31 cellular contexts compared by ENCODE assay signal in genomic region chr1:153133743-153134142, GRCh38. TPM values are rescaled to one million over a fixed set of nuclear protein-coding genes. Genes with fewer than 3 reads are reported as not detected.
DNase-seq lines count a peak whose midpoint lies in the region; ATAC-seq, FAIRE-seq and TF ChIP-seq lines count a peak whose summit lies in the region.
"Had no signal": no experiment of that assay in that cellular context is flagged by ENCODE, and none has a peak within 500 bp of the region (broad histone marks: within the 10 kb centered on the region; RNA-seq: fewer than 3 reads in every experiment).

No MANE protein-coding gene starts in this region.

- H3K4me2 ChIP-seq in H9 (ENCODE audit: insufficient read depth, insufficient read length, low read length): no peak overlapping the region
- H3K4me2 ChIP-seq in H1 (ENCODE audit: insufficient read depth in 1 of 2, low read depth in 2 of 2, low read length in 2 of 2): no peak overlapping the region
- no peak overlapping the region for H3K4me2 ChIP-seq in neuronal stem cell (ENCODE audit: insufficient read depth, low read length, poor library complexity, severe bottlenecking)
- H3K4me2 ChIP-seq: BLaER1 had no signal

- H3K18ac ChIP-seq in H9 (ENCODE audit: insufficient read length, low read depth, low read length) (no peak overlapping the region), H1 (ENCODE audit: extremely low read depth, low read length) (peak overlapping the region; percentile 87), neuronal stem cell (ENCODE audit: low read length) (no peak overlapping the region)

- H3K36me3 ChIP-seq in H1 (ENCODE audit: control insufficient read depth in 2 of 4, insufficient read depth in 4 of 4, low read length in 3 of 4): no peaks in the 10 kb centered on the region
- no peaks in the 10 kb centered on the region for H3K36me3 ChIP-seq in neuronal stem cell (replicated peaks in 1 of 2; ENCODE audit: control insufficient read depth in 2 of 2, insufficient read depth in 2 of 2, low read length in 2 of 2)
- H3K36me3 ChIP-seq: BE2C, BLaER1 had no signal

- no peak for DNase-seq in H9
- DNase-seq in H1 (ENCODE audit: low read depth in 1 of 2, low spot score in 2 of 2): no peak
- DNase-seq in neuronal stem cell (ENCODE audit: low spot score): no peak
- DNase-seq in UCSD-AML1 (lab: John Stamatoyannopoulos, UW; ENCODE audit: unreplicated experiment): no peak
- no peak for DNase-seq in NOMO-1 treated with dmso at 0.1 percent for 144 hours (lab: John Stamatoyannopoulos, UW; ENCODE audit: unreplicated experiment)
- DNase-seq: 8988T; ACHN; BE2C; C1 segment of cervical spinal cord; CD4-positive, alpha-beta memory T cell; CD4-positive, CD25-positive, alpha-beta regulatory T cell; CD8-positive, alpha-beta memory T cell; COR-L47; DMS 273 treated with DMSO at 0.1 percent for 48 hours; DMS153; DMS53; DMS79; DND-41; EL; GDM1 had no signal

- H3K56ac ChIP-seq in H9 (ENCODE audit: insufficient read length, low read depth, low read length) (no peak overlapping the region), H1 (replicated peaks; ENCODE audit: insufficient read length, low read depth, low read length) (no peak overlapping the region)

- H3K9me3 ChIP-seq in H9 (ENCODE audit: control insufficient read depth, low read depth, low read length) (no peaks in the 10 kb centered on the region), H1 (ENCODE audit: insufficient read depth in 2 of 2, low read depth in 1 of 2, low read length in 1 of 2) (no peaks in the 10 kb centered on the region), neuronal stem cell (replicated peaks in 1 of 2; ENCODE audit: control insufficient read depth in 2 of 2, insufficient read depth in 1 of 2, low read depth in 1 of 2, low read length in 2 of 2) (no peaks in the 10 kb centered on the region)
- H3K9me3 ChIP-seq: BE2C, BLaER1 had no signal

- no peak overlapping the region for H3K4me3 Mint-ChIP-seq in H9
- H3K4me3 Mint-ChIP-seq: CD14-positive monocyte; CD8-positive, alpha-beta memory T cell had no signal

- H3K9me3 Mint-ChIP-seq in H9: peaks cover 10 to 13% of the 10 kb centered on the region in 2 experiments

- H3K36me3 Mint-ChIP-seq in H9 (ENCODE audit: insufficient read depth in 1 of 3, low read depth in 3 of 3): peaks cover 0 to 12% (median 11%) of the 10 kb centered on the region in 3 experiments; a peak in 4 of 7 replicates
- H3K36me3 Mint-ChIP-seq: CD14-positive monocyte; CD4-positive, alpha-beta memory T cell; CD4-positive, CD25-positive, alpha-beta regulatory T cell had no signal

- TF ChIP-seq POLR2A in H1 (IDR thresholded peaks at IDR 0.05; ENCODE audit: control extremely low read depth in 1 of 2, low read depth in 2 of 2, low read length in 2 of 2): no peak

- H2BK20ac ChIP-seq in H9 (ENCODE audit: low read depth, low read length, poor library complexity, severe bottlenecking) (no peak overlapping the region), H1 (ENCODE audit: low read length) (peak overlapping the region; percentile 99; the same call in 1 of the 2 replicates)

- H3K23ac ChIP-seq in H9 (ENCODE audit: insufficient read length, low read depth, low read length): no peak overlapping the region
- no peak overlapping the region for H3K23ac ChIP-seq in H1 (ENCODE audit: insufficient read length)
- H3K23ac ChIP-seq in neuronal stem cell (ENCODE audit: low read depth, low read length, poor library complexity): peak overlapping the region; percentile 9

- H3K9ac ChIP-seq in H9 (ENCODE audit: extremely low read depth, insufficient read length, low read length): no peak overlapping the region
- no peak overlapping the region for H3K9ac ChIP-seq in H1 (replicated peaks in 1 of 4; ENCODE audit: extremely low read depth in 1 of 4, low read depth in 3 of 4, low read length in 3 of 4)
- no peak overlapping the region for H3K9ac ChIP-seq in neuronal stem cell (ENCODE audit: low read depth, low read length, poor library complexity)
- H3K9ac ChIP-seq: BLaER1 had no signal

- no peak overlapping the region for H3T11ph ChIP-seq in H9 (ENCODE audit: low read length)

- peak overlapping the region; percentile 30 for H4K91ac ChIP-seq in H9 (ENCODE audit: insufficient read length, low read depth, low read length)
- H4K91ac ChIP-seq in H1 (replicated peaks; ENCODE audit: insufficient read length, low read length): peak overlapping the region; percentile 98
- H4K91ac ChIP-seq in neuronal stem cell (ENCODE audit: low read depth, low read length, poor library complexity): no peak overlapping the region

- TF ChIP-seq CTCF in H9 (conservative IDR thresholded peaks at IDR 0.05) (no peak), H1 (IDR thresholded peaks at IDR 0.05; ENCODE audit: control extremely low read depth in 1 of 3, insufficient read depth in 1 of 3, low read depth in 1 of 3, low read length in 3 of 3) (no peak)

- H3K14ac ChIP-seq in H9 (ENCODE audit: insufficient read depth, low read length) (no peak overlapping the region; the same call in 1 of the 2 replicates), H1 (ENCODE audit: insufficient read length) (no peak overlapping the region), neuronal stem cell (ENCODE audit: low read length) (no peak overlapping the region)

- H3K27ac Mint-ChIP-seq in H9: peak overlapping the region in 1 of 3 experiments; percentile 92; a peak in 2 of 7 replicates
- H3K27ac Mint-ChIP-seq: CD14-positive monocyte; CD4-positive, alpha-beta memory T cell; CD4-positive, CD25-positive, alpha-beta regulatory T cell; CD8-positive, alpha-beta memory T cell had no signal

- H2AK5ac ChIP-seq in H9 (ENCODE audit: insufficient read length, low read length) (no peak overlapping the region), H1 (ENCODE audit: low read depth, low read length) (peak overlapping the region; percentile 97; the same call in 1 of the 2 replicates), neuronal stem cell (ENCODE audit: low read depth, low read length) (peak overlapping the region; percentile 66)

- H3K4ac ChIP-seq in H9 (ENCODE audit: low read depth, low read length) (no peak overlapping the region; the same call in 1 of the 2 replicates), H1 (replicated peaks; ENCODE audit: insufficient read length, low read depth, low read length) (peak overlapping the region; percentile 36), neuronal stem cell (ENCODE audit: low read length) (no peak overlapping the region)

- no peak for TF ChIP-seq RAD21 in H1 (IDR thresholded peaks at IDR 0.05 in 1 of 2, conservative IDR thresholded peaks at IDR 0.05 in 1 of 2; ENCODE audit: low read depth in 2 of 2, low read length in 2 of 2)

- H2BK120ac ChIP-seq in H9 (ENCODE audit: low read depth, low read length, poor library complexity, severe bottlenecking) (no peak overlapping the region), H1 (replicated peaks; ENCODE audit: low read depth, low read length) (peak overlapping the region; percentile 99), neuronal stem cell (ENCODE audit: low read depth, low read length) (no peak overlapping the region)

- FAIRE-seq in H1 (lab: Jason Lieb, UNC): no peak
- FAIRE-seq: A204.1, GM12878, GM12892, GM18507 had no signal

- H4K5ac ChIP-seq in H9 (ENCODE audit: insufficient read length, low read depth, low read length): no peak overlapping the region
- H4K5ac ChIP-seq in H1 (ENCODE audit: insufficient read length, low read depth, low read length): no peak overlapping the region

- no peak for ATAC-seq in GM19455 (IDR thresholded peaks at IDR 0.05; ENCODE audit: unreplicated experiment)
- ATAC-seq: GM12878 had no signal

- H2BK5ac ChIP-seq in H9 (ENCODE audit: insufficient read length, low read length): no peak overlapping the region
- H2BK5ac ChIP-seq in H1 (ENCODE audit: low read depth, low read length): peak overlapping the region; percentile 89
- no peak overlapping the region for H2BK5ac ChIP-seq in neuronal stem cell (ENCODE audit: low read length)

- H2BK15ac ChIP-seq in H9 (ENCODE audit: low read depth, low read length): no peak overlapping the region
- 0 out of 2 replicates have a peak overlapping the region, but pooled peaks have one; percentile 88 for H2BK15ac ChIP-seq in H1 (ENCODE audit: low read length)
- no peak overlapping the region for H2BK15ac ChIP-seq in neuronal stem cell (ENCODE audit: low read length)

- H2AFZ ChIP-seq in H9 (ENCODE audit: low read length): no peak overlapping the region
- no peak overlapping the region for H2AFZ ChIP-seq in H1 (ENCODE audit: low read length)
- H2AFZ ChIP-seq in neuronal stem cell (ENCODE audit: low read length): no peak overlapping the region

- H3K27ac ChIP-seq in H9 (ENCODE audit: insufficient read length, low read depth, low read length) (no peak overlapping the region), H1 (ENCODE audit: low read depth, low read length) (0 out of 2 replicates have a peak overlapping the region, but pooled peaks have one; percentile 28), neuronal stem cell (replicated peaks; ENCODE audit: low read length) (no peak overlapping the region)
- H3K27ac ChIP-seq: BLaER1 had no signal

- H2BK12ac ChIP-seq in H9 (ENCODE audit: insufficient read length, low read depth, low read length): no peak overlapping the region
- peak overlapping the region; percentile 100 for H2BK12ac ChIP-seq in H1 (ENCODE audit: low read depth, low read length)
- no peak overlapping the region for H2BK12ac ChIP-seq in neuronal stem cell (ENCODE audit: low read length)

- WGBS in H9 (ENCODE audit: extremely low coverage, insufficient read length, low lambda C conversion rate): no CpG with 5 or more reads among the region's 2 CpGs
- 86% methylated on average over 2 of the region's 2 CpGs; no CpG with 5 or more reads in 1 of the 2 experiments for WGBS in H1 (ENCODE audit: extremely low coverage in 1 of 2, insufficient coverage in 1 of 2, insufficient read length in 1 of 2, insufficient replicate concordance in 2 of 2, low coverage in 1 of 2, low lambda C conversion rate in 2 of 2, missing lambda C conversion rate in 1 of 2), 2 experiments
- no CpG with 5 or more reads among the region's 2 CpGs for WGBS in neuronal stem cell (ENCODE audit: extremely low coverage in 2 of 2, insufficient read length in 2 of 2, insufficient replicate concordance in 1 of 2), 2 donors

- no peaks in the 10 kb centered on the region for H3K27me3 ChIP-seq in H9 (ENCODE audit: insufficient read depth, low read length)
- no peaks in the 10 kb centered on the region for H3K27me3 ChIP-seq in H1 (replicated peaks in 1 of 4; ENCODE audit: control insufficient read depth in 3 of 4, extremely low read depth in 1 of 4, insufficient read depth in 3 of 4, low read length in 3 of 4)
- H3K27me3 ChIP-seq in neuronal stem cell (ENCODE audit: control insufficient read depth in 3 of 3, insufficient read depth in 3 of 3, low read depth in 1 of 3, low read length in 3 of 3): no peaks in the 10 kb centered on the region
- H3K27me3 ChIP-seq: BLaER1 had no signal

- H3K4me3 ChIP-seq in H1 (ENCODE audit: extremely low read depth in 1 of 4, insufficient read depth in 2 of 4, low read depth in 3 of 4, low read length in 4 of 4): no peak overlapping the region
- H3K4me3 ChIP-seq in neuronal stem cell (ENCODE audit: low read length in 2 of 2): no peak overlapping the region
- H3K4me3 ChIP-seq: BLaER1, GM12878 had no signal

- TF ChIP-seq EP300 in H1 (IDR thresholded peaks at IDR 0.05; ENCODE audit: borderline replicate concordance in 1 of 2, low read depth in 2 of 2, low read length in 2 of 2): no peak

- H4K8ac ChIP-seq in H9 (replicated peaks; ENCODE audit: insufficient read length, low read depth, low read length): no peak overlapping the region
- H4K8ac ChIP-seq in H1 (ENCODE audit: extremely low read depth, insufficient read depth, low read length): no peak overlapping the region
- no peak overlapping the region for H4K8ac ChIP-seq in neuronal stem cell (ENCODE audit: low read depth, low read length)

- no peaks in the 10 kb centered on the region for H4K20me1 ChIP-seq in H9 (ENCODE audit: control insufficient read depth, insufficient read depth, insufficient read length)
- H4K20me1 ChIP-seq in H1 (replicated peaks in 1 of 2; ENCODE audit: control insufficient read depth in 1 of 2, insufficient read depth in 2 of 2, low read length in 2 of 2): no peaks in the 10 kb centered on the region
- H4K20me1 ChIP-seq: BLaER1 had no signal

- POLR2A ChIA-PET in H1 (lab: Charles Lee; ENCODE audit: partially characterized antibody): no interaction called here

- H3K79me2 ChIP-seq in H9 (ENCODE audit: insufficient read depth, low read length) (no peaks in the 10 kb centered on the region), H1 (ENCODE audit: control insufficient read depth in 1 of 2, insufficient read depth in 2 of 2, low read length in 2 of 2) (no peaks in the 10 kb centered on the region)

- no peaks in the 10 kb centered on the region; the same call in 1 of the 2 replicates for H3K4me1 ChIP-seq in H9 (ENCODE audit: insufficient read depth, low read length)
- peaks cover 0 to 11% (median 0%) of the 10 kb centered on the region in 4 experiments; a peak in 2 of 7 replicates for H3K4me1 ChIP-seq in H1 (replicated peaks in 1 of 4; ENCODE audit: control insufficient read depth in 3 of 4, insufficient read depth in 4 of 4, low read length in 3 of 4)
- H3K4me1 ChIP-seq in neuronal stem cell (ENCODE audit: control insufficient read depth in 2 of 2, insufficient read depth in 1 of 2, low read depth in 1 of 2, low read length in 2 of 2): no peaks in the 10 kb centered on the region
- H3K4me1 ChIP-seq: BE2C, BLaER1 had no signal

- H3K4me1 Mint-ChIP-seq in H9: peaks cover 32 to 34% of the 10 kb centered on the region in 2 experiments
- H3K4me1 Mint-ChIP-seq: CD14-positive monocyte; CD4-positive, alpha-beta memory T cell; CD4-positive, CD25-positive, alpha-beta regulatory T cell; CD8-positive, alpha-beta memory T cell had no signal

- no peaks in the 10 kb centered on the region for H3K27me3 Mint-ChIP-seq in H9 (ENCODE audit: low read depth)

- H3K23me2 ChIP-seq in H9 (ENCODE audit: insufficient read length, low read depth, low read length, poor library complexity, severe bottlenecking) (no peaks in the 10 kb centered on the region), H1 (ENCODE audit: low read depth, low read length) (no peaks in the 10 kb centered on the region)

- H3K79me1 ChIP-seq in H9 (ENCODE audit: insufficient read depth, low read depth, low read length, poor library complexity, severe bottlenecking) (no peaks in the 10 kb centered on the region), H1 (ENCODE audit: low read depth, low read length) (no peaks in the 10 kb centered on the region), neuronal stem cell (ENCODE audit: low read depth, low read length) (no peaks in the 10 kb centered on the region)

- CTCF ChIA-PET in H1 (lab: Charles Lee; ENCODE audit: partially characterized antibody): interaction anchor here (1.8 kb wide), 1 partner anchor 50 kb away, joined by 4 read pairs; no protein-coding TSS in a partner anchor

RNA-seq across cellular contexts. Expression of gene SPRR2G, which starts 16.9 kb away (rescaled TPM):
- not detected in 2 replicates for total RNA-seq in H9 (2021)
- not detected in 2 replicates for total RNA-seq in H1 (2021; fragmentation: NEBNext Ultra II Directional; extraction: Animal tissue kit (Norgen Biotek cat#: 25700))
- polyA plus RNA-seq in H1 (2011; rRNA removed): not detected in 2 replicates
- not detected for polyA plus RNA-seq in H1 (2011; cell fraction: cytosol; rRNA removed)
- polyA plus RNA-seq in H1 (2011; cell fraction: nucleus; rRNA removed): not detected
- not detected in 4 replicates for polyA plus RNA-seq in H1 (2012, experiment 1 of 2)
- polyA plus RNA-seq in H1 (2012, experiment 2 of 2): not detected
- not detected for polyA plus RNA-seq in H1 (2013, experiment 1 of 2)
- not detected for polyA plus RNA-seq in H1 (2013, experiment 2 of 2)
- polyA minus RNA-seq in H1 (2011; rRNA and poly(A)+ RNA removed): not detected in 2 replicates
- not detected for polyA minus RNA-seq in H1 (2011; cell fraction: cytosol; rRNA and poly(A)+ RNA removed)
- polyA minus RNA-seq in H1 (2011; cell fraction: nucleus; rRNA and poly(A)+ RNA removed): not detected
- not detected for polyA plus RNA-seq in neuronal stem cell (2013, experiment 1 of 2)
- not detected for polyA plus RNA-seq in neuronal stem cell (2013, experiment 2 of 2)
- total RNA-seq: A673; CD4-positive, alpha-beta memory T cell; CD4-positive, CD25-positive, alpha-beta regulatory T cell; CD8-positive, alpha-beta memory T cell; Daoy; G401; GM12878 had no signal
- polyA plus RNA-seq: AG04450; CD14-positive monocyte; CD4-positive, alpha-beta memory T cell; CD4-positive, CD25-positive, alpha-beta regulatory T cell; CD8-positive, alpha-beta memory T cell had no signal

RNA-seq across cellular contexts. Expression of gene SPRR2F, which starts 20.4 kb away (rescaled TPM):
- not detected in 2 replicates for total RNA-seq in H9 (2021)
- total RNA-seq in H1 (2021; fragmentation: NEBNext Ultra II Directional; extraction: Animal tissue kit (Norgen Biotek cat#: 25700)): 1.0 and 1.1 TPM in 2 replicates
- 0.49 and 0.50 TPM in 2 replicates for polyA plus RNA-seq in H1 (2011; rRNA removed)
- polyA plus RNA-seq in H1 (2011; cell fraction: cytosol; rRNA removed): 0.37 TPM
- polyA plus RNA-seq in H1 (2011; cell fraction: nucleus; rRNA removed): 0.66 TPM
- polyA plus RNA-seq in H1 (2012, experiment 1 of 2): 0.70 to 1.8 TPM (median 0.81 TPM) in 4 replicates
- polyA plus RNA-seq in H1 (2012, experiment 2 of 2): 0.84 TPM
- 0.83 TPM for polyA plus RNA-seq in H1 (2013, experiment 1 of 2)
- 1.1 TPM for polyA plus RNA-seq in H1 (2013, experiment 2 of 2)
- 0.54 TPM in 1 of 2 replicates, not detected in the other for polyA minus RNA-seq in H1 (2011; rRNA and poly(A)+ RNA removed)
- polyA minus RNA-seq in H1 (2011; cell fraction: cytosol; rRNA and poly(A)+ RNA removed): not detected
- polyA minus RNA-seq in H1 (2011; cell fraction: nucleus; rRNA and poly(A)+ RNA removed): not detected
- polyA plus RNA-seq in neuronal stem cell (2013, experiment 1 of 2): not detected
- polyA plus RNA-seq in neuronal stem cell (2013, experiment 2 of 2): not detected
- total RNA-seq: A673; CD4-positive, alpha-beta memory T cell; CD4-positive, CD25-positive, alpha-beta regulatory T cell; CD8-positive, alpha-beta memory T cell; Daoy; G401; GM12878 had no signal
- polyA plus RNA-seq: AG04450; CD14-positive monocyte; CD4-positive, alpha-beta memory T cell; CD4-positive, CD25-positive, alpha-beta regulatory T cell; CD8-positive, alpha-beta memory T cell had no signal

RNA-seq across cellular contexts. Expression of gene SPRR2E, which starts 39.4 kb away (rescaled TPM):
- not detected in 2 replicates for total RNA-seq in H9 (2021)
- not detected in 2 replicates for total RNA-seq in H1 (2021; fragmentation: NEBNext Ultra II Directional; extraction: Animal tissue kit (Norgen Biotek cat#: 25700))
- not detected in 2 replicates for polyA plus RNA-seq in H1 (2011; rRNA removed)
- not detected for polyA plus RNA-seq in H1 (2011; cell fraction: cytosol; rRNA removed)
- polyA plus RNA-seq in H1 (2011; cell fraction: nucleus; rRNA removed): not detected
- polyA plus RNA-seq in H1 (2012, experiment 1 of 2): not detected in 4 replicates
- polyA plus RNA-seq in H1 (2012, experiment 2 of 2): not detected
- not detected for polyA plus RNA-seq in H1 (2013, experiment 1 of 2)
- polyA plus RNA-seq in H1 (2013, experiment 2 of 2): not detected
- polyA minus RNA-seq in H1 (2011; rRNA and poly(A)+ RNA removed): not detected in 2 replicates
- polyA minus RNA-seq in H1 (2011; cell fraction: cytosol; rRNA and poly(A)+ RNA removed): not detected
- not detected for polyA minus RNA-seq in H1 (2011; cell fraction: nucleus; rRNA and poly(A)+ RNA removed)
- not detected for polyA plus RNA-seq in neuronal stem cell (2013, experiment 1 of 2)
- not detected for polyA plus RNA-seq in neuronal stem cell (2013, experiment 2 of 2)
- total RNA-seq: A673; CD4-positive, alpha-beta memory T cell; CD4-positive, CD25-positive, alpha-beta regulatory T cell; CD8-positive, alpha-beta memory T cell; Daoy; G401; GM12878 had no signal
- polyA plus RNA-seq: AG04450; CD14-positive monocyte; CD4-positive, alpha-beta memory T cell; CD4-positive, CD25-positive, alpha-beta regulatory T cell; CD8-positive, alpha-beta memory T cell; GM12878 had no signal
